ENCODE assay signal across 9 cellular contexts in genomic region chr22:37163618-37164534, GRCh38.
DNase-seq lines count a peak whose midpoint lies in the region; ATAC-seq lines count a peak whose summit lies in the region.
"Had no signal": no experiment of that assay in that cellular context is flagged by ENCODE, and none has a peak within 500 bp of the region (broad histone marks: within the 10 kb centered on the region; RNA-seq: fewer than 3 reads in every experiment).

No MANE protein-coding gene starts in this region.

- peak; percentile 36 for ATAC-seq in HG03159 (IDR thresholded peaks at IDR 0.05; ENCODE audit: unreplicated experiment)
- ATAC-seq in stimulated activated naive CD8-positive, alpha-beta T cell treated with anti-CD3 and anti-CD28 coated beads, Interleukin-15, Interleukin-2, amounts not matched to agents 100 U/mL and 50 U/mL, for 24 hours: peak; percentile 63
- ATAC-seq: K562 had no signal

- DNase-seq in activated T-cell treated with anti-CD3 and anti-CD28 coated beads for 48 hours (ENCODE audit: low read depth): peak; percentile 81
- DNase-seq in activated T-cell treated with anti-CD3 and anti-CD28 coated beads for 4 hours: no peak
- DNase-seq in activated gamma-delta T cell treated with Interleukin-2 at 50 U/mL for 16 hours: peak; percentile 56
- DNase-seq in stimulated activated naive CD8-positive, alpha-beta T cell treated with anti-CD3 and anti-CD28 coated beads, Interleukin-15, Interleukin-2, amounts not matched to agents 100 U/mL and 50 U/mL, for 24 hours: peak; percentile 81
- DNase-seq in GDM1 (lab: John Stamatoyannopoulos, UW): no peak
- DNase-seq in NCI-H2227 treated with DMSO at 0.1 percent for 48 hours (lab: John Stamatoyannopoulos, UW): no peak
- DNase-seq in COR-L47 (lab: John Stamatoyannopoulos, UW): no peak

Comparison
In these comparisons a context has a peak if more than half of its experiments do, and no peak if none do; other contexts are left out.
1. DNase-seq: peak in activated T-cell treated with anti-CD3 and anti-CD28 coated beads for 48 hours (single experiment), activated gamma-delta T cell treated with Interleukin-2 at 50 U/mL for 16 hours (single experiment) and stimulated activated naive CD8-positive, alpha-beta T cell treated with anti-CD3 and anti-CD28 coated beads, Interleukin-15, Interleukin-2, amounts not matched to agents 100 U/mL and 50 U/mL, for 24 hours (single experiment); none in activated T-cell treated with anti-CD3 and anti-CD28 coated beads for 4 hours (single experiment), GDM1 (single experiment), NCI-H2227 treated with DMSO at 0.1 percent for 48 hours (single experiment) and COR-L47 (single experiment).